8 cellular contexts compared by ENCODE assay signal in genomic region chr16:77675464-77676324, GRCh38. TPM values are rescaled to one million over a fixed set of nuclear protein-coding genes. Genes with fewer than 3 reads are reported as not detected.
DNase-seq lines count a peak whose midpoint lies in the region; ATAC-seq and TF ChIP-seq lines count a peak whose summit lies in the region.

No MANE protein-coding gene starts in this region.

- no peak overlapping the region for H3K27ac ChIP-seq in tibial nerve

- ATAC-seq in omental fat pad (ENCODE audit: low FRiP score): peak; percentile 86

- TF ChIP-seq CTCF in AG09309 (IDR thresholded peaks at IDR 0.05; ENCODE audit: control insufficient read depth, insufficient read depth, low read depth, low read length, missing control alignments) (peak; percentile 89), omental fat pad (IDR thresholded peaks at IDR 0.05) (peak in 2 of 3 donors; percentile 77 to 92), tibial nerve (IDR thresholded peaks at IDR 0.05) (peak; percentile 81 to 94 (median 89))

- H3K9me3 ChIP-seq in tibial nerve: no peaks in the 10 kb centered on the region

- H3K27me3 ChIP-seq in tibial nerve: no peaks in the 10 kb centered on the region

- H3K36me3 ChIP-seq in tibial nerve: no peaks in the 10 kb centered on the region

- TF ChIP-seq EP300 in tibial nerve (IDR thresholded peaks at IDR 0.05): no peak

- 27 to 29% methylated on average over 15 of the region's 15 CpGs for WGBS in tibial nerve, 2 donors

- DNase-seq in AG09309 (ENCODE audit: low read depth): peak; percentile 45
- peak; percentile 39 for DNase-seq in GM19238 (ENCODE audit: insufficient read length, low spot score)
- DNase-seq in LHCN-M2 (ENCODE audit: low read depth): peak; percentile 59
- DNase-seq in SHP77 (lab: John Stamatoyannopoulos, UW): peak; percentile 69 to 83
- DNase-seq in activated T-helper 9 cell treated with anti-CD3 and anti-CD28 coated beads, Interleukin-2, amount 50 U/mL, for 16 hours (ENCODE audit: low read depth): peak; percentile 21
- DNase-seq in foreskin melanocyte: peak; percentile 51
- DNase-seq in omental fat pad (ENCODE audit: low spot score): peak; percentile 81
- peak; percentile 64 to 92 for DNase-seq in tibial nerve (ENCODE audit: low spot score in 2 of 2)

- peaks cover 0 to 18% (median 0%) of the 10 kb centered on the region in 4 donors for H3K4me1 ChIP-seq in tibial nerve

- TF ChIP-seq POLR2A in tibial nerve (IDR thresholded peaks at IDR 0.05): no peak

- H3K4me3 ChIP-seq in AG09309 (ENCODE audit: control insufficient read depth, low read depth, low read length) (no peak overlapping the region), tibial nerve (no peak overlapping the region)

RNA-seq across cellular contexts. Expression of gene NUDT7, which starts 46.6 kb away (rescaled TPM):
- total RNA-seq in LHCN-M2 (2014; rRNA removed) (1.3 and 1.4 TPM in 2 replicates), omental fat pad (10 to 100 TPM in 3 of 4 donors, 1 to 10 TPM in 1; 4.4 to 20.0 (median 12.4) TPM), tibial nerve (10 to 100 TPM in 2 of 4 donors, 1 to 10 TPM in 2; 4.3 to 22.7 (median 11.6) TPM)
- polyA plus RNA-seq in LHCN-M2 (2012): 0.78 TPM

Comparison
In these comparisons a context has a peak if more than half of its experiments do, and no peak if none do; other contexts are left out.
1. DNase-seq: peak in every context shown above with its lines; median percentile 81 in omental fat pad; 78 in tibial nerve; 76 in SHP77; 59 in LHCN-M2; 51 in foreskin melanocyte; 45 in AG09309; 39 in GM19238; 21 in activated T-helper 9 cell treated with anti-CD3 and anti-CD28 coated beads, Interleukin-2, amount 50 U/mL, for 16 hours.